In genomic region chr17:17824119-17824779, GRCh38 we compare ENCODE assay signal across 8 cellular contexts. TPM values are rescaled to one million over a fixed set of nuclear protein-coding genes. Genes with fewer than 3 reads are reported as not detected.
DNase-seq lines count a peak whose midpoint lies in the region; ATAC-seq, FAIRE-seq and TF ChIP-seq lines count a peak whose summit lies in the region.

No MANE protein-coding gene starts in this region.

- peaks cover 65% of the 10 kb centered on the region for H3K4me1 Mint-ChIP-seq in mesothelial cell of epicardium

- H3K27ac Mint-ChIP-seq in mesothelial cell of epicardium: peak overlapping the region; percentile 91

- H3K27ac ChIP-seq in cardiac muscle cell: peak overlapping the region; percentile 64
- H3K27ac ChIP-seq in mammary epithelial cell (ENCODE audit: insufficient read depth, low read depth, low read length): peak overlapping the region; percentile 71
- peak overlapping the region; percentile 90 for H3K27ac ChIP-seq in vagina

- H3K36me3 ChIP-seq in cardiac muscle cell: no peaks in the 10 kb centered on the region
- peaks cover 4% of the 10 kb centered on the region for H3K36me3 ChIP-seq in mammary epithelial cell (ENCODE audit: insufficient read depth, low read length)
- peaks cover 0 to 6% of the 10 kb centered on the region in 2 donors for H3K36me3 ChIP-seq in vagina

- H3K4me1 ChIP-seq in cardiac muscle cell (ENCODE audit: low read depth) (peaks cover 32% of the 10 kb centered on the region), mammary epithelial cell (ENCODE audit: insufficient read depth, low read length) (peaks cover 81% of the 10 kb centered on the region), vagina (peaks cover 87% of the 10 kb centered on the region)

- no TSS peak for BruUV-seq in mammary epithelial cell (replicated peaks; lab: Mats Ljungman, UMichigan)

- in situ Hi-C loops in mammary epithelial cell (cut with MboI; ENCODE audit: low sequenced_read_pairs in 2 of 2): loop anchor here in 1 of 2 donors (25.0 kb wide), 1 partner anchor 137 kb away; the partner anchor contains the start of gene RAI1

- H3K4me3 ChIP-seq in cardiac muscle cell (peak overlapping the region; percentile 1), mammary epithelial cell (replicated peaks in 1 of 3; ENCODE audit: insufficient read depth in 1 of 3, low read depth in 2 of 3, low read length in 3 of 3) (peak overlapping the region in 2 of 3 experiments; percentile 2 to 13), vagina (peak overlapping the region; percentile 37 to 54)

- CTCF ChIA-PET in mammary epithelial cell (lab: Charles Lee; ENCODE audit: low non-redundant PET): no interaction called here

- 6% methylated on average over 8 of the region's 11 CpGs for WGBS in mammary epithelial cell (ENCODE audit: low coverage, missing lambda C conversion rate)

- H3K9me3 ChIP-seq in cardiac muscle cell (ENCODE audit: low read depth) (no peaks in the 10 kb centered on the region), mammary epithelial cell (replicated peaks; ENCODE audit: insufficient read depth, low read length) (no peaks in the 10 kb centered on the region), vagina (no peaks in the 10 kb centered on the region)

- no peak for TF ChIP-seq POLR2A in vagina (IDR thresholded peaks at IDR 0.05)
- no peak for TF ChIP-seq POLR2A in H54 (IDR thresholded peaks at IDR 0.05; ENCODE audit: low read depth, low read length)

- dilution Hi-C loops in mammary epithelial cell (cut with HindIII; ENCODE audit: low sequenced_read_pairs): no loop called here

- peaks cover 93% of the 10 kb centered on the region for H3K79me2 ChIP-seq in mammary epithelial cell (ENCODE audit: insufficient read depth, low read length)

- FAIRE-seq in H54 (lab: Jason Lieb, UNC): no peak

- H3K36me3 Mint-ChIP-seq in mesothelial cell of epicardium: peaks cover 8% of the 10 kb centered on the region

- ATAC-seq in GM19351 (IDR thresholded peaks at IDR 0.05; ENCODE audit: unreplicated experiment): no peak

- DNase-seq in cardiac muscle cell (ENCODE audit: low read depth in 1 of 2, low spot score in 1 of 2) (no peak), cardiac septum (ENCODE audit: low spot score) (no peak), NCI-H1105 (lab: John Stamatoyannopoulos, UW) (peak; percentile 93), mammary epithelial cell (no peak), mesothelial cell of epicardium (ENCODE audit: low spot score in 2 of 2, unreplicated experiment in 2 of 2) (no peak), vagina (ENCODE audit: extremely low spot score in 2 of 2) (no peak), H54 (ENCODE audit: insufficient read length, low spot score) (no peak)

- H3K4me2 ChIP-seq in mammary epithelial cell (ENCODE audit: insufficient read depth, low read depth, low read length): peak overlapping the region; percentile 56

- intact Hi-C loops in cardiac septum (cut with DNase I): loop anchor here (5.0 kb wide), 1 partner anchor 213 kb away; the partner anchor contains the start of genes ATPAF2 and GID4
- intact Hi-C loops in mammary epithelial cell (cut with micrococcal nuclease): loop anchor here (1.0 kb wide), 1 partner anchor 12 kb away; the partner anchor contains the start of gene SREBF1
- intact Hi-C loops in vagina (cut with DNase I): no loop called here

- H3K9ac ChIP-seq in mammary epithelial cell (ENCODE audit: insufficient read depth, low read length): peak overlapping the region; percentile 41

- TF ChIP-seq CTCF in cardiac muscle cell (IDR thresholded peaks at IDR 0.05; ENCODE audit: low read depth, low read length) (no peak), mammary epithelial cell (conservative IDR thresholded peaks at IDR 0.05 in 1 of 2, IDR thresholded peaks at IDR 0.05 in 1 of 2; ENCODE audit: extremely low read depth in 1 of 2, insufficient read depth in 1 of 2, low read depth in 1 of 2, low read length in 2 of 2) (no peak), mesothelial cell of epicardium (IDR thresholded peaks at IDR 0.05; ENCODE audit: unreplicated experiment) (no peak), vagina (IDR thresholded peaks at IDR 0.05) (no peak)

- H3K9me3 Mint-ChIP-seq in mesothelial cell of epicardium: no peaks in the 10 kb centered on the region

- H3K27me3 Mint-ChIP-seq in mesothelial cell of epicardium (ENCODE audit: low read depth): no peaks in the 10 kb centered on the region

- H3K27me3 ChIP-seq in cardiac muscle cell (no peaks in the 10 kb centered on the region), mammary epithelial cell (ENCODE audit: insufficient read depth, low read length) (no peaks in the 10 kb centered on the region), vagina (no peaks in the 10 kb centered on the region)

- no peaks in the 10 kb centered on the region for H4K20me1 ChIP-seq in mammary epithelial cell (ENCODE audit: insufficient read depth, low read length)

- peak overlapping the region; percentile 67 for H3K4me3 Mint-ChIP-seq in mesothelial cell of epicardium

- H2AFZ ChIP-seq in mammary epithelial cell (ENCODE audit: low read depth, low read length): no peak overlapping the region

RNA-seq across cellular contexts. Expression of gene SREBF1, which starts 12.5 kb away (rescaled TPM):
- 36.4 and 45.9 TPM in 2 replicates for total RNA-seq in cardiac muscle cell
- polyA plus RNA-seq in cardiac muscle cell: 28.5 and 38.9 TPM in 2 replicates
- 17.1 TPM for total RNA-seq in cardiac septum
- 100 to 1,000 TPM; 109 to 173 TPM for total RNA-seq in mammary epithelial cell
- 71.5 TPM for polyA plus RNA-seq in mammary epithelial cell
- 152 TPM for polyA minus RNA-seq in mammary epithelial cell
- 179 to 187 TPM (median 181 TPM) in 3 replicates for total RNA-seq in mesothelial cell of epicardium
- total RNA-seq in vagina: 84.0 TPM
